ENCODE assay signal across 17 cellular contexts in genomic region chr16:46916980-46917379, GRCh38.
A peak's percentile ranks its signal among the peaks of the same experiment; 100 is the strongest.
DNase-seq lines count a peak whose midpoint lies in the region; ATAC-seq lines count a peak whose summit lies in the region.
"Had no signal": no experiment of that assay in that cellular context is flagged by ENCODE, and none has a peak within 500 bp of the region (broad histone marks: within the 10 kb centered on the region; RNA-seq: fewer than 3 reads in every experiment).

No MANE protein-coding gene starts in this region.

- ATAC-seq in effector memory CD8-positive, alpha-beta T cell (replicated peaks), result no peak
- ATAC-seq in GM21367 (IDR thresholded peaks at IDR 0.05; ENCODE audit: unreplicated experiment) (no peak), GM21381 (IDR thresholded peaks at IDR 0.05; ENCODE audit: unreplicated experiment) (no peak)
- ATAC-seq: activated CD4-positive, CD25-positive, alpha-beta regulatory T cell treated with anti-CD3 and anti-CD28 coated beads, Interleukin-2, amount 50 U/mL, for 24 hours; psoas muscle; upper lobe of right lung had no signal

- H3K36me3 Mint-ChIP-seq in effector memory CD8-positive, alpha-beta T cell (ENCODE audit: insufficient read depth), result peaks cover 2% of the 10 kb centered on the region

- DNase-seq in 8988T (peak; percentile 69), ELF-1 (ENCODE audit: low read depth, low spot score) (peak; percentile 49), NCI-H226 (peak; percentile 46), ecto neural progenitor cell (ENCODE audit: low spot score) (peak; percentile 60), NK-92 (lab: John Stamatoyannopoulos, UW; ENCODE audit: unreplicated experiment) (no peak)
- no peak for DNase-seq in effector memory CD8-positive, alpha-beta T cell
- DNase-seq: activated T-cell treated with anti-CD3 and anti-CD28 coated beads, Interleukin-2, amount 50 U/mL, for 1 hour; amygdala; foreskin fibroblast; NCI-H146; NCI-H748 treated with DMSO at 0.1 percent for 48 hours; stimulated activated CD8-positive, alpha-beta memory T cell treated with anti-CD3 and anti-CD28 coated beads, Interleukin-4, amount 100 ng/mL, for 48 hours; upper lobe of right lung had no signal

- H3K27ac Mint-ChIP-seq in effector memory CD8-positive, alpha-beta T cell, result no peak overlapping the region

- H3K9me3 Mint-ChIP-seq in effector memory CD8-positive, alpha-beta T cell, result no peaks in the 10 kb centered on the region

- no peaks in the 10 kb centered on the region for H3K4me1 Mint-ChIP-seq in effector memory CD8-positive, alpha-beta T cell (ENCODE audit: low read depth in 2 of 2)

- H3K4me3 Mint-ChIP-seq in effector memory CD8-positive, alpha-beta T cell, result no peak overlapping the region

- no peaks in the 10 kb centered on the region for H3K27me3 Mint-ChIP-seq in effector memory CD8-positive, alpha-beta T cell

Comparison
In these comparisons a context has a peak if more than half of its experiments do, and no peak if none do; other contexts are left out.
1. DNase-seq: peak in 8988T (single experiment), ELF-1 (single experiment), NCI-H226 (single experiment) and ecto neural progenitor cell (single experiment); none in effector memory CD8-positive, alpha-beta T cell (0 of 3) and NK-92 (single experiment).